ENCODE assay signal across 22 cellular contexts in the genomic region with DNA sequence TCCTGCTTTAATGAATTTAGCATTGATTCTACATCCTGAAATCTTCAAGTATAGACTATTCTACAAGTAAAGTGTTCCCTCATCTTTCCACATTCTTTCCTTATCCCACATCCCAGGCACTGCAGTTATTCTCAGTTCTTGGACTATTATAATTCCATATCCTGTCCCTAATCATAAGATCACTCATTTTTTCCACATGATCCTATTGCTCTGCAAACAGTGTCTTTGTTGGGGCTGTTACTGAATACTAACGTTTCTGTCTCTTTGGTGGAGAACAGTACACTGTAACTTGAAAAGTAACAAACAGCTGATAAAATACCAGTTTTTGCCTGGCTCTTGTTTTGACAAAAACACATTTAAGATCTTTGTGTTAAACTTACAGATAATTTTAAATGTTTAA.
"Had no signal": no experiment of that assay in that cellular context is flagged by ENCODE, and none has a peak within 500 bp of the region (broad histone marks: within the 10 kb centered on the region; RNA-seq: fewer than 3 reads in every experiment).

No MANE protein-coding gene starts in this region.

- H3K27me3 Mint-ChIP-seq: activated CD4-positive, alpha-beta memory T cell treated with anti-CD3 and anti-CD28 coated beads, Interleukin-2, amount 10 ng/mL, durations not matched to agents 7 days and 5 days; activated CD4-positive, alpha-beta T cell treated with anti-CD3 and anti-CD28 coated beads, Interleukin-2, amount 10 ng/mL, durations not matched to agents 7 days and 5 days; activated naive CD4-positive, alpha-beta T cell treated with anti-CD3 and anti-CD28 coated beads, Interleukin-2, amount 10 ng/mL, durations not matched to agents 7 days and 5 days; activated naive CD8-positive, alpha-beta T cell treated with anti-CD3 and anti-CD28 coated beads, Interleukin-2, amount 10 ng/mL, durations not matched to agents 7 days and 5 days; activated T-cell treated with anti-CD3 and anti-CD28 coated beads, Interleukin-2, amount 50 U/mL, for 24 hours; brain had no signal

- H3K4me3 Mint-ChIP-seq: activated CD4-positive, alpha-beta memory T cell treated with anti-CD3 and anti-CD28 coated beads, Interleukin-2, amount 10 ng/mL, durations not matched to agents 7 days and 5 days; activated CD4-positive, alpha-beta T cell treated with anti-CD3 and anti-CD28 coated beads, Interleukin-2, amount 10 ng/mL, durations not matched to agents 7 days and 5 days; activated naive CD4-positive, alpha-beta T cell treated with anti-CD3 and anti-CD28 coated beads, Interleukin-2, amount 10 ng/mL, durations not matched to agents 7 days and 5 days; activated naive CD8-positive, alpha-beta T cell treated with anti-CD3 and anti-CD28 coated beads, Interleukin-2, amount 10 ng/mL, durations not matched to agents 7 days and 5 days; activated T-cell treated with anti-CD3 and anti-CD28 coated beads, Interleukin-2, amount 50 U/mL, for 24 hours; activated T-cell treated with anti-CD3 and anti-CD28 coated beads, Interleukin-2, amount 50 U/mL, for 72 hours; brain had no signal

- H3K9me3 Mint-ChIP-seq: activated naive CD4-positive, alpha-beta T cell treated with anti-CD3 and anti-CD28 coated beads, Interleukin-2, amount 10 ng/mL, durations not matched to agents 7 days and 5 days; activated naive CD8-positive, alpha-beta T cell treated with anti-CD3 and anti-CD28 coated beads, Interleukin-2, amount 10 ng/mL, durations not matched to agents 7 days and 5 days; activated T-cell treated with anti-CD3 and anti-CD28 coated beads, Interleukin-2, amount 50 U/mL, for 24 hours; activated T-cell treated with anti-CD3 and anti-CD28 coated beads, Interleukin-2, amount 50 U/mL, for 72 hours; brain had no signal

- H3K36me3 Mint-ChIP-seq: activated naive CD4-positive, alpha-beta T cell treated with anti-CD3 and anti-CD28 coated beads, Interleukin-2, amount 10 ng/mL, durations not matched to agents 7 days and 5 days; activated naive CD4-positive, alpha-beta T cell treated with anti-CD3 and anti-CD28 coated beads, Interleukin-2, amount 50 U/mL, for 72 hours; activated naive CD8-positive, alpha-beta T cell treated with anti-CD3 and anti-CD28 coated beads, Interleukin-2, amount 10 ng/mL, durations not matched to agents 7 days and 5 days had no signal

- DNase-seq: activated CD4-positive, alpha-beta memory T cell treated with anti-CD3 and anti-CD28 coated beads, Interleukin-2, amount 10 ng/mL, durations not matched to agents 7 days and 5 days; activated CD4-positive, alpha-beta T cell treated with anti-CD3 and anti-CD28 coated beads for 1 hour; activated CD4-positive, alpha-beta T cell treated with anti-CD3 and anti-CD28 coated beads for 4 hours; activated CD4-positive, alpha-beta T cell treated with anti-CD3 and anti-CD28 coated beads, Interleukin-2, amount 10 ng/mL, durations not matched to agents 7 days and 5 days; activated CD4-positive, alpha-beta T cell treated with anti-CD3 and anti-CD28 coated beads, Interleukin-2, amount 50 U/mL, for 4 hours; activated CD8-positive, alpha-beta memory T cell treated with anti-CD3 and anti-CD28 coated beads, Interleukin-2, amount 50 U/mL, for 48 hours; activated gamma-delta T cell; activated naive CD4-positive, alpha-beta T cell; activated naive CD4-positive, alpha-beta T cell treated with anti-CD3 and anti-CD28 coated beads, Interleukin-2, amount 10 ng/mL, durations not matched to agents 7 days and 5 days; activated naive CD8-positive, alpha-beta T cell treated with anti-CD3 and anti-CD28 coated beads, Interleukin-2, amount 10 ng/mL, durations not matched to agents 7 days and 5 days; activated T-cell treated with anti-CD3 and anti-CD28 coated beads for 4 hours; activated T-cell treated with anti-CD3 and anti-CD28 coated beads, Interleukin-2, amount 50 U/mL, for 24 hours; activated T-cell treated with anti-CD3 and anti-CD28 coated beads, Interleukin-2, amount 50 U/mL, for 72 hours; central memory CD4-positive, alpha-beta T cell; cerebellar nuclear complex; colonic mucosa; effector CD8-positive, alpha-beta T cell; esophagus squamous epithelium; heart left ventricle; T-helper 2 cell had no signal

- H3K4me1 Mint-ChIP-seq: activated CD4-positive, alpha-beta memory T cell treated with anti-CD3 and anti-CD28 coated beads, Interleukin-2, amount 10 ng/mL, durations not matched to agents 7 days and 5 days; activated CD4-positive, alpha-beta T cell treated with anti-CD3 and anti-CD28 coated beads, Interleukin-2, amount 10 ng/mL, durations not matched to agents 7 days and 5 days; activated naive CD4-positive, alpha-beta T cell treated with anti-CD3 and anti-CD28 coated beads, Interleukin-2, amount 10 ng/mL, durations not matched to agents 7 days and 5 days; activated naive CD8-positive, alpha-beta T cell treated with anti-CD3 and anti-CD28 coated beads, Interleukin-2, amount 10 ng/mL, durations not matched to agents 7 days and 5 days had no signal

- H3K27ac Mint-ChIP-seq: activated CD4-positive, alpha-beta memory T cell treated with anti-CD3 and anti-CD28 coated beads, Interleukin-2, amount 10 ng/mL, durations not matched to agents 7 days and 5 days; activated CD4-positive, alpha-beta T cell treated with anti-CD3 and anti-CD28 coated beads, Interleukin-2, amount 10 ng/mL, durations not matched to agents 7 days and 5 days; activated naive CD4-positive, alpha-beta T cell treated with anti-CD3 and anti-CD28 coated beads, Interleukin-2, amount 10 ng/mL, durations not matched to agents 7 days and 5 days; activated naive CD4-positive, alpha-beta T cell treated with anti-CD3 and anti-CD28 coated beads, Interleukin-2, amount 50 U/mL, for 72 hours; activated naive CD8-positive, alpha-beta T cell treated with anti-CD3 and anti-CD28 coated beads, Interleukin-2, amount 10 ng/mL, durations not matched to agents 7 days and 5 days; activated T-cell treated with anti-CD3 and anti-CD28 coated beads, Interleukin-2, amount 50 U/mL, for 24 hours; activated T-cell treated with anti-CD3 and anti-CD28 coated beads, Interleukin-2, amount 50 U/mL, for 72 hours had no signal

- ATAC-seq: activated naive CD4-positive, alpha-beta T cell treated with anti-CD3 and anti-CD28 coated beads, Interleukin-2, amount 50 U/mL, for 72 hours; activated T-cell treated with anti-CD3 and anti-CD28 coated beads, Interleukin-2, amount 50 U/mL, for 72 hours; heart left ventricle had no signal
